In genomic region chr5:50697739-50698138, GRCh38 we compare ENCODE assay signal across 14 cellular contexts. TPM values are rescaled to one million over a fixed set of nuclear protein-coding genes. Genes with fewer than 3 reads are reported as not detected.
DNase-seq lines count a peak whose midpoint lies in the region; ATAC-seq and TF ChIP-seq lines count a peak whose summit lies in the region.
"Had no signal": no experiment of that assay in that cellular context is flagged by ENCODE, and none has a peak within 500 bp of the region (broad histone marks: within the 10 kb centered on the region; RNA-seq: fewer than 3 reads in every experiment).

No MANE protein-coding gene starts in this region.

- H3K79me1 ChIP-seq in mesendoderm (ENCODE audit: low read length), result peaks cover 1% of the 10 kb centered on the region

- H2BK15ac ChIP-seq in mesendoderm (replicated peaks; ENCODE audit: low read depth), result no peak overlapping the region

- peak overlapping the region; percentile 58 for H3K27ac Mint-ChIP-seq in activated naive CD8-positive, alpha-beta T cell treated with anti-CD3 and anti-CD28 coated beads, Interleukin-2, amount 50 U/mL, for 24 hours

- no peak overlapping the region for H3K23ac ChIP-seq in mesendoderm (ENCODE audit: low read length)

- WGBS in mesendoderm (ENCODE audit: extremely low coverage, insufficient coverage, low lambda C conversion rate), result no CpG with 5 or more reads among the region's 1 CpG

- TF ChIP-seq CTCF in lower lobe of right lung (IDR thresholded peaks at IDR 0.05), result no peak

- intact Hi-C loops in lower lobe of right lung (cut with DNase I), result no loop called here

- H3K79me2 ChIP-seq in mesendoderm (ENCODE audit: control insufficient read depth, insufficient read depth, low read length), result peaks cover 12% of the 10 kb centered on the region

- peaks cover 81% of the 10 kb centered on the region for H3K4me1 Mint-ChIP-seq in activated naive CD8-positive, alpha-beta T cell treated with anti-CD3 and anti-CD28 coated beads, Interleukin-2, amount 50 U/mL, for 24 hours

- H3K27ac ChIP-seq in lower lobe of right lung (no peak overlapping the region), mesendoderm (ENCODE audit: low read depth, low read length) (no peak overlapping the region)
- H3K27ac ChIP-seq: cardiac muscle cell, psoas muscle had no signal

- no peak overlapping the region for H4K8ac ChIP-seq in mesendoderm (ENCODE audit: low read depth, low read length)

- no peak for DNase-seq in activated naive CD8-positive, alpha-beta T cell treated with anti-CD3 and anti-CD28 coated beads, Interleukin-2, amount 50 U/mL, for 24 hours
- DNase-seq in cortex of kidney (lab: John Stamatoyannopoulos, UW), result no peak
- no peak for DNase-seq in lower lobe of right lung
- DNase-seq in mesendoderm, result no peak
- no peak for DNase-seq in KBM-7
- DNase-seq: activated CD4-positive, alpha-beta T cell treated with anti-CD3 and anti-CD28 coated beads for 48 hours; activated gamma-delta T cell; IMR-90; NK-92 treated with Interleukin-12 subunit alpha and Interleukin-12 subunit beta, amount 100 ng/mL, for 24 hours; psoas muscle had no signal

- no peaks in the 10 kb centered on the region for H3K9me3 Mint-ChIP-seq in activated naive CD8-positive, alpha-beta T cell treated with anti-CD3 and anti-CD28 coated beads, Interleukin-2, amount 50 U/mL, for 24 hours

- peak; percentile 82 for ATAC-seq in GM18502 (IDR thresholded peaks at IDR 0.05; ENCODE audit: poor library complexity, unreplicated experiment)
- ATAC-seq in GM19395 (IDR thresholded peaks at IDR 0.05; ENCODE audit: unreplicated experiment), result peak; percentile 75
- ATAC-seq in HG02938 (IDR thresholded peaks at IDR 0.05; ENCODE audit: unreplicated experiment), result peak; percentile 66
- ATAC-seq in activated naive CD8-positive, alpha-beta T cell treated with anti-CD3 and anti-CD28 coated beads, Interleukin-2, amount 50 U/mL, for 24 hours, result no peak
- no peak for ATAC-seq in lower lobe of right lung
- ATAC-seq: psoas muscle had no signal

- no peak overlapping the region for H3K56ac ChIP-seq in mesendoderm (ENCODE audit: low read length)

- H3K36me3 ChIP-seq in lower lobe of right lung (no peaks in the 10 kb centered on the region), mesendoderm (ENCODE audit: control insufficient read depth, insufficient read depth, low read length) (no peaks in the 10 kb centered on the region)
- H3K36me3 ChIP-seq: cardiac muscle cell had no signal

- H3K18ac ChIP-seq in mesendoderm (ENCODE audit: low read length), result no peak overlapping the region

- no peak overlapping the region for H3K4ac ChIP-seq in mesendoderm (ENCODE audit: low read depth, low read length)

- in situ Hi-C loops in KBM-7 (cut with MboI; ENCODE audit: low pct_unique_long_range_greater_than_20kb, low sequenced_read_pairs), result no loop called here

- no peak overlapping the region for H2BK5ac ChIP-seq in mesendoderm (ENCODE audit: low read length)

- no peaks in the 10 kb centered on the region for H3K27me3 ChIP-seq in lower lobe of right lung (ENCODE audit: low read depth)
- H3K27me3 ChIP-seq in mesendoderm (ENCODE audit: insufficient read depth, low read length, poor library complexity), result no peaks in the 10 kb centered on the region
- H3K27me3 ChIP-seq: cardiac muscle cell had no signal

- no peaks in the 10 kb centered on the region for H3K27me3 Mint-ChIP-seq in activated naive CD8-positive, alpha-beta T cell treated with anti-CD3 and anti-CD28 coated beads, Interleukin-2, amount 50 U/mL, for 24 hours

- H3K9me3 ChIP-seq in lower lobe of right lung, result no peaks in the 10 kb centered on the region
- H3K9me3 ChIP-seq: psoas muscle had no signal

- H3K4me1 ChIP-seq in lower lobe of right lung (no peaks in the 10 kb centered on the region), mesendoderm (ENCODE audit: control insufficient read depth, low read depth, low read length) (peaks cover 6% of the 10 kb centered on the region)
- H3K4me1 ChIP-seq: psoas muscle had no signal

- H3K4me3 ChIP-seq in lower lobe of right lung (no peak overlapping the region), mesendoderm (ENCODE audit: low read length) (no peak overlapping the region)
- H3K4me3 ChIP-seq: cardiac muscle cell, psoas muscle had no signal

- peaks cover 13% of the 10 kb centered on the region for H3K36me3 Mint-ChIP-seq in activated naive CD8-positive, alpha-beta T cell treated with anti-CD3 and anti-CD28 coated beads, Interleukin-2, amount 50 U/mL, for 24 hours (ENCODE audit: low read depth)

- no peak overlapping the region for H4K5ac ChIP-seq in mesendoderm (ENCODE audit: low read length)

- H3K9ac ChIP-seq in mesendoderm (ENCODE audit: low read length), result no peak overlapping the region

- no peak overlapping the region for H3K4me3 Mint-ChIP-seq in activated naive CD8-positive, alpha-beta T cell treated with anti-CD3 and anti-CD28 coated beads, Interleukin-2, amount 50 U/mL, for 24 hours

- no peak overlapping the region for H2AK5ac ChIP-seq in mesendoderm (ENCODE audit: low read length)

- no peak overlapping the region for H2BK120ac ChIP-seq in mesendoderm (ENCODE audit: low read depth, low read length)

- H3K4me2 ChIP-seq in mesendoderm (ENCODE audit: low read length), result no peak overlapping the region

RNA-seq across cellular contexts. Expression of gene PARP8, which starts 31.3 kb away (rescaled TPM):
- 54.6 TPM for total RNA-seq in lower lobe of right lung
- 33.3 TPM for polyA plus RNA-seq in mesendoderm (2013, experiment 1 of 2)
- 33.6 TPM for polyA plus RNA-seq in mesendoderm (2013, experiment 2 of 2)

Comparison
In these comparisons a context has a peak if more than half of its experiments do, and no peak if none do; other contexts are left out.
1. ATAC-seq: peak in GM18502 (single experiment), GM19395 (single experiment) and HG02938 (single experiment); none in activated naive CD8-positive, alpha-beta T cell treated with anti-CD3 and anti-CD28 coated beads, Interleukin-2, amount 50 U/mL, for 24 hours (single experiment) and lower lobe of right lung (0 of 2).